In genomic region chr1:153568367-153569099, GRCh38 we compare ENCODE assay signal across 8 cellular contexts. TPM values are rescaled to one million over a fixed set of nuclear protein-coding genes. Genes with fewer than 3 reads are reported as not detected.
DNase-seq lines count a peak whose midpoint lies in the region; ATAC-seq lines count a peak whose summit lies in the region.

No MANE protein-coding gene starts in this region.

- H3K4me3 ChIP-seq in SK-N-MC, result peak overlapping the region; percentile 63

- H3K27me3 Mint-ChIP-seq in activated naive CD4-positive, alpha-beta T cell treated with anti-CD3 and anti-CD28 coated beads, Interleukin-2, amount 10 ng/mL, durations not matched to agents 7 days and 5 days, result peaks cover 15% of the 10 kb centered on the region

- no peaks in the 10 kb centered on the region for H3K36me3 Mint-ChIP-seq in activated naive CD4-positive, alpha-beta T cell treated with anti-CD3 and anti-CD28 coated beads, Interleukin-2, amount 10 ng/mL, durations not matched to agents 7 days and 5 days

- H3K9ac ChIP-seq in SK-N-MC (ENCODE audit: insufficient read length), result peak overlapping the region; percentile 48

- peak; percentile 94 for DNase-seq in Daoy (ENCODE audit: low read depth)
- peak; percentile 91 for DNase-seq in NAMALWA (ENCODE audit: low spot score)
- DNase-seq in SK-N-MC (ENCODE audit: low read depth, low spot score), result no peak
- DNase-seq in activated naive CD4-positive, alpha-beta T cell treated with anti-CD3 and anti-CD28 coated beads, Interleukin-2, amount 10 ng/mL, durations not matched to agents 7 days and 5 days, result peak; percentile 88
- DNase-seq in germinal center (ENCODE audit: low spot score), result peak; percentile 88
- DNase-seq in nucleus accumbens (lab: John Stamatoyannopoulos, UW), result peak in 51 of 56 donors; percentile 17 to 88 (median 67)
- DNase-seq in superior temporal gyrus (ENCODE audit: extremely low spot score), result peak; percentile 91

- no peaks in the 10 kb centered on the region for H3K36me3 ChIP-seq in SK-N-MC (ENCODE audit: insufficient read depth, low read length)

- peak overlapping the region; percentile 45 for H3K4me3 Mint-ChIP-seq in activated naive CD4-positive, alpha-beta T cell treated with anti-CD3 and anti-CD28 coated beads, Interleukin-2, amount 10 ng/mL, durations not matched to agents 7 days and 5 days

- CTCF ChIA-PET in activated naive CD4-positive, alpha-beta T cell treated with anti-CD3 and anti-CD28 coated beads, Interleukin-2, amount 10 ng/mL, durations not matched to agents 7 days and 5 days (lab: Charles Lee), result interaction anchor here (0.7 to 6.3 kb wide), 14 partner anchors 9 to 216 kb away, joined by 3 to 204 read pairs (median 6); partner anchors contain the start of genes S100A4, S100A5 and S100A6

- H3K27ac ChIP-seq in SK-N-MC, result no peak overlapping the region

- H3K27ac Mint-ChIP-seq in activated naive CD4-positive, alpha-beta T cell treated with anti-CD3 and anti-CD28 coated beads, Interleukin-2, amount 10 ng/mL, durations not matched to agents 7 days and 5 days, result peak overlapping the region; percentile 59

- ATAC-seq in HG02678 (IDR thresholded peaks at IDR 0.05; ENCODE audit: unreplicated experiment), result no peak

- no peaks in the 10 kb centered on the region for H3K9me3 ChIP-seq in SK-N-MC (ENCODE audit: low read depth, low read length)

- peaks cover 52% of the 10 kb centered on the region for H3K4me1 Mint-ChIP-seq in activated naive CD4-positive, alpha-beta T cell treated with anti-CD3 and anti-CD28 coated beads, Interleukin-2, amount 10 ng/mL, durations not matched to agents 7 days and 5 days

- H3K9me3 Mint-ChIP-seq in activated naive CD4-positive, alpha-beta T cell treated with anti-CD3 and anti-CD28 coated beads, Interleukin-2, amount 10 ng/mL, durations not matched to agents 7 days and 5 days, result no peaks in the 10 kb centered on the region

RNA-seq across cellular contexts. Expression of gene S100A2, which starts 2.9 kb away (rescaled TPM):
- 86.8 and 88.6 TPM in 2 replicates for total RNA-seq in Daoy (2014; rRNA removed; shearing (Covaris generic))

RNA-seq across cellular contexts. Expression of gene S100A3, which starts 19.5 kb away (rescaled TPM):
- total RNA-seq in Daoy (2014; rRNA removed; shearing (Covaris generic)), result 9.0 and 12.2 TPM in 2 replicates

RNA-seq across cellular contexts. Expression of gene S100A4, which starts 22.9 kb away (rescaled TPM):
- total RNA-seq in Daoy (2014; rRNA removed; shearing (Covaris generic)), result 15.7 and 20.6 TPM in 2 replicates

RNA-seq across cellular contexts. Expression of gene S100A5, which starts 27.8 kb away (rescaled TPM):
- 0.34 TPM in 1 of 2 replicates, not detected in the other for total RNA-seq in Daoy (2014; rRNA removed; shearing (Covaris generic))

RNA-seq across cellular contexts. Expression of gene S100A6, which starts 32.7 kb away (rescaled TPM):
- 428 and 491 TPM in 2 replicates for total RNA-seq in Daoy (2014; rRNA removed; shearing (Covaris generic))
